In the genomic region with DNA sequence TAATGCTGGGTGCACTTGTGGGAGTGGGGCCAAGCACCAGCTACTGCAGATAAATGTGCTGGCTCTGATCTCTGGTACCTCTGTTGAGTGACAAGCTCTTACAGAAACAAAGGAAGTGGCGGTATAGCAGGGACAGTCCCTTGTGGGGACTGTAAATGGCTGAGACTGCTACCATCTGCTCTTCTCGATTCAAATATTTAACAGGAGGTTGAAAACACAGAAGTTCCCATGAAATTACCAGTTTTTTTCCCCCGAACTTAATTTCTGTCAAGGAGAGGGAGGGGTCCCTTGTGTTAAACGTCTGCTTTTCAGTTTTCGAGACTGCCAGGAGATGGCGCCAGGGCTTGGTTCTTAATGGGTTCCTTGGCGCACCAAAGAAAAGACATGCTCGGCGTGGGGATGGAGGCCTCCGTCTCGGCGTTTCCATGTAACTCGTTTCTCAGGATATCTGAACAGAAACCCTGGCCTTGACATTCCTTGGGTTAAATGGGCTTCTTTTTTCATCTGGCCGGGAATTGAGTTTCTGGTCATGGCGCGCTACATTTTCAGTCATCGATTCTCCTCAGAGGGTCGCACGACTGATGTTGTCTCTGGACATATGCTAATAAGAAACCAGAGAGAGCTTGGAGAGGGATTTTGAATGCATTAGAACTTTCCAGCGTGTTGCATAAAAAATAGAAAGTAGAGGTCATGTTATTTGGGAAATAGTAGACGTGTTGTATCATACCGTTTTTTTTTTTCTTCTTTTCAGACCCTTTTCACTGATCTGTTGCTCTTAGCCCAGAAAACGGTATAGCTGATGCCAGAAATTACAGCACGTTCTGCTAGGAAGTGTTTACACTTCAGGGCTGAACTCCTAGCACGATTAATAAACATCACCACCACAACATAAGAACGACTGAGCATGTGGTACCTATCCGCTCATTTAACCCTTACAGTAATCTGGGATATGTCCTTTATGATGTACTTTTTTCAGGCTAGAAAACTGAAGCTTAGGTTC, we compare ENCODE assay signal across 8 cellular contexts.
A peak's percentile ranks its signal among the peaks of the same experiment; 100 is the strongest.
DNase-seq lines count a peak whose midpoint lies in the region; ATAC-seq and TF ChIP-seq lines count a peak whose summit lies in the region.

No MANE protein-coding gene starts in this region.

- peaks cover 8% of the 10 kb centered on the region for H3K4me1 Mint-ChIP-seq in endothelial cell (ENCODE audit: unreplicated experiment)
- no peaks in the 10 kb centered on the region for H3K4me1 Mint-ChIP-seq in stimulated activated effector memory CD8-positive, alpha-beta T cell treated with anti-CD3 and anti-CD28 coated beads, Interleukin-12 subunit alpha, Interleukin-12 subunit beta, amount 100 ng/mL, for 72 hours

- no peak overlapping the region for H3K27ac Mint-ChIP-seq in endothelial cell (ENCODE audit: unreplicated experiment)
- no peak overlapping the region for H3K27ac Mint-ChIP-seq in stimulated activated effector memory CD8-positive, alpha-beta T cell treated with anti-CD3 and anti-CD28 coated beads, Interleukin-12 subunit alpha, Interleukin-12 subunit beta, amount 100 ng/mL, for 72 hours

- ATAC-seq in GM19372 (IDR thresholded peaks at IDR 0.05; ENCODE audit: low read depth, unreplicated experiment) (peak; percentile 98), HG03378 (IDR thresholded peaks at IDR 0.05; ENCODE audit: unreplicated experiment) (peak; percentile 96)
- peak; percentile 89 for ATAC-seq in stimulated activated effector memory CD8-positive, alpha-beta T cell treated with anti-CD3 and anti-CD28 coated beads, Interleukin-12 subunit alpha, Interleukin-12 subunit beta, amount 100 ng/mL, for 72 hours

- H3K27me3 Mint-ChIP-seq in endothelial cell (ENCODE audit: unreplicated experiment), result no peaks in the 10 kb centered on the region

- DNase-seq in CMK (ENCODE audit: low read depth), result peak; percentile 1
- DNase-seq in NCI-H2227 treated with DMSO at 0.1 percent for 48 hours (lab: John Stamatoyannopoulos, UW), result peak; percentile 74
- DNase-seq in activated CD4-positive, alpha-beta T cell treated with anti-CD3 and anti-CD28 coated beads, Interleukin-2, amount 50 U/mL, for 1 hour, result peak; percentile 23
- DNase-seq in endothelial cell (ENCODE audit: low spot score), result peak; percentile 83
- peak; percentile 88 for DNase-seq in middle frontal gyrus (ENCODE audit: extremely low spot score, low spot score)
- peak in 1 of 2 donors; percentile 59 for DNase-seq in stimulated activated effector memory CD8-positive, alpha-beta T cell treated with anti-CD3 and anti-CD28 coated beads, Interleukin-12 subunit alpha, Interleukin-12 subunit beta, amount 100 ng/mL, for 72 hours (ENCODE audit: low spot score in 2 of 2)

- H3K36me3 Mint-ChIP-seq in endothelial cell (ENCODE audit: low read depth, unreplicated experiment), result no peaks in the 10 kb centered on the region
- H3K36me3 Mint-ChIP-seq in stimulated activated effector memory CD8-positive, alpha-beta T cell treated with anti-CD3 and anti-CD28 coated beads, Interleukin-12 subunit alpha, Interleukin-12 subunit beta, amount 100 ng/mL, for 72 hours, result no peaks in the 10 kb centered on the region

- TF ChIP-seq CTCF in endothelial cell (IDR thresholded peaks at IDR 0.05; ENCODE audit: unreplicated experiment), result peak; percentile 81

- no peak overlapping the region for H3K4me3 Mint-ChIP-seq in endothelial cell (ENCODE audit: unreplicated experiment)
- no peak overlapping the region for H3K4me3 Mint-ChIP-seq in stimulated activated effector memory CD8-positive, alpha-beta T cell treated with anti-CD3 and anti-CD28 coated beads, Interleukin-12 subunit alpha, Interleukin-12 subunit beta, amount 100 ng/mL, for 72 hours

- no peaks in the 10 kb centered on the region for H3K9me3 Mint-ChIP-seq in endothelial cell (ENCODE audit: unreplicated experiment)
- no peaks in the 10 kb centered on the region for H3K9me3 Mint-ChIP-seq in stimulated activated effector memory CD8-positive, alpha-beta T cell treated with anti-CD3 and anti-CD28 coated beads, Interleukin-12 subunit alpha, Interleukin-12 subunit beta, amount 100 ng/mL, for 72 hours
